8 cellular contexts compared by ENCODE assay signal in genomic region chr15:69523010-69524001, GRCh38.
DNase-seq lines count a peak whose midpoint lies in the region; ATAC-seq and TF ChIP-seq lines count a peak whose summit lies in the region.

No MANE protein-coding gene starts in this region.

- H4K12ac ChIP-seq in trophoblast cell (ENCODE audit: low read depth, low read length), result no peak overlapping the region

- H3K27ac ChIP-seq in DOHH2 (ENCODE audit: low read depth, low read length) (no peak overlapping the region), SJCRH30 (no peak overlapping the region), gastroesophageal sphincter (peak overlapping the region in 3 of 4 donors; percentile 30 to 49 (median 32)), trophoblast cell (ENCODE audit: low read depth, low read length) (no peak overlapping the region), upper lobe of left lung (no peak overlapping the region)

- H3F3A ChIP-seq in DOHH2 (ENCODE audit: control insufficient read depth, insufficient read depth) (no peaks in the 10 kb centered on the region), Loucy (ENCODE audit: low read depth) (no peaks in the 10 kb centered on the region)

- no peak overlapping the region for H3K14ac ChIP-seq in trophoblast cell (ENCODE audit: low read length)

- H3K36me3 ChIP-seq in DOHH2 (ENCODE audit: control insufficient read depth, low read length) (no peaks in the 10 kb centered on the region), Loucy (ENCODE audit: insufficient read depth, low read length) (no peaks in the 10 kb centered on the region), SJCRH30 (no peaks in the 10 kb centered on the region), gastroesophageal sphincter (no peaks in the 10 kb centered on the region), trophoblast cell (ENCODE audit: control insufficient read depth in 1 of 2, insufficient read depth in 2 of 2, low read length in 2 of 2) (no peaks in the 10 kb centered on the region), upper lobe of left lung (no peaks in the 10 kb centered on the region)

- no peak overlapping the region for H2BK120ac ChIP-seq in trophoblast cell (ENCODE audit: insufficient read depth, low read length, poor library complexity)

- no peak overlapping the region for H3K18ac ChIP-seq in trophoblast cell (ENCODE audit: low read length)

- no peaks in the 10 kb centered on the region for H3K9me3 ChIP-seq in DOHH2 (ENCODE audit: control insufficient read depth, insufficient read depth, low read length)
- H3K9me3 ChIP-seq in Loucy (ENCODE audit: insufficient read depth, low read depth, low read length), result no peaks in the 10 kb centered on the region
- H3K9me3 ChIP-seq in SJCRH30 (replicated peaks), result no peaks in the 10 kb centered on the region
- no peaks in the 10 kb centered on the region for H3K9me3 ChIP-seq in gastroesophageal sphincter
- H3K9me3 ChIP-seq in trophoblast cell (ENCODE audit: insufficient read depth, low read depth, low read length), result peaks cover 4% of the 10 kb centered on the region
- H3K9me3 ChIP-seq in upper lobe of left lung, result no peaks in the 10 kb centered on the region

- H3K9ac ChIP-seq in Loucy (ENCODE audit: low read depth, low read length, poor library complexity, severe bottlenecking) (no peak overlapping the region), trophoblast cell (ENCODE audit: low read length) (no peak overlapping the region)

- H2BK5ac ChIP-seq in trophoblast cell (ENCODE audit: low read depth, low read length, poor library complexity), result no peak overlapping the region

- no peak overlapping the region for H2AFZ ChIP-seq in Loucy (ENCODE audit: low read length)
- H2AFZ ChIP-seq in trophoblast cell (ENCODE audit: insufficient read depth, low read length, poor library complexity), result no peak overlapping the region

- TF ChIP-seq POLR2A in gastroesophageal sphincter (IDR thresholded peaks at IDR 0.05) (no peak), upper lobe of left lung (IDR thresholded peaks at IDR 0.05) (no peak)

- DNase-seq in SJCRH30 (peak; percentile 92 to 97), trophoblast cell (peak; percentile 64 to 82), upper lobe of left lung (peak in 1 of 2 donors; percentile 78)
- DNase-seq in activated effector memory CD4-positive, alpha-beta T cell treated with anti-CD3 and anti-CD28 coated beads, Interleukin-2, amount 50 U/mL, for 16 hours, result peak; percentile 88

- no peak overlapping the region for H2AK5ac ChIP-seq in trophoblast cell (ENCODE audit: low read length)

- H3K4me2 ChIP-seq in DOHH2 (ENCODE audit: low read length) (no peak overlapping the region), Loucy (ENCODE audit: low read depth, low read length, poor library complexity, severe bottlenecking) (no peak overlapping the region), trophoblast cell (ENCODE audit: low read length) (no peak overlapping the region)

- WGBS in gastroesophageal sphincter (ENCODE audit: low coverage in 1 of 2), 2 donors, result 70% methylated on average over 3 of the region's 5 CpGs; no CpG with 5 or more reads in 1 of the 2 donors
- WGBS in trophoblast cell (ENCODE audit: extremely low coverage, insufficient coverage, insufficient read length), result no CpG with 5 or more reads among the region's 5 CpGs
- 81 to 83% methylated on average over 5 of the region's 5 CpGs for WGBS in upper lobe of left lung, 2 donors

- ATAC-seq in gastroesophageal sphincter, result peak; percentile 50
- ATAC-seq in upper lobe of left lung (ENCODE audit: low FRiP score in 2 of 2), result peak in 1 of 2 donors; percentile 77
- ATAC-seq in GM19351 (IDR thresholded peaks at IDR 0.05; ENCODE audit: unreplicated experiment), result no peak

- TF ChIP-seq EP300 in gastroesophageal sphincter (IDR thresholded peaks at IDR 0.05), result no peak
- TF ChIP-seq EP300 in upper lobe of left lung (IDR thresholded peaks at IDR 0.05), result no peak

- no peaks in the 10 kb centered on the region for H3K9me2 ChIP-seq in DOHH2 (replicated peaks; ENCODE audit: control insufficient read depth, low read length)
- H3K9me2 ChIP-seq in Loucy (replicated peaks; ENCODE audit: low read depth, low read length), result no peaks in the 10 kb centered on the region

- no peak overlapping the region for H3K4me3 ChIP-seq in DOHH2 (ENCODE audit: low read length)
- no peak overlapping the region for H3K4me3 ChIP-seq in Loucy (ENCODE audit: low read length, poor library complexity, severe bottlenecking)
- no peak overlapping the region for H3K4me3 ChIP-seq in SJCRH30
- H3K4me3 ChIP-seq in gastroesophageal sphincter, result no peak overlapping the region
- no peak overlapping the region for H3K4me3 ChIP-seq in trophoblast cell (ENCODE audit: low read depth, low read length)
- H3K4me3 ChIP-seq in upper lobe of left lung, result no peak overlapping the region

- H3K4me1 ChIP-seq in DOHH2 (ENCODE audit: control insufficient read depth, low read length) (no peaks in the 10 kb centered on the region), Loucy (ENCODE audit: insufficient read depth, low read length, poor library complexity, severe bottlenecking) (no peaks in the 10 kb centered on the region), SJCRH30 (peaks cover 26% of the 10 kb centered on the region), gastroesophageal sphincter (no peaks in the 10 kb centered on the region), trophoblast cell (ENCODE audit: control insufficient read depth in 1 of 2, insufficient read depth in 2 of 2, low read length in 2 of 2) (no peaks in the 10 kb centered on the region), upper lobe of left lung (no peaks in the 10 kb centered on the region)

- peaks cover 9% of the 10 kb centered on the region for H3K27me3 ChIP-seq in DOHH2 (ENCODE audit: control insufficient read depth, low read length)
- H3K27me3 ChIP-seq in Loucy (ENCODE audit: insufficient read depth, low read length, poor library complexity, severe bottlenecking), result no peaks in the 10 kb centered on the region
- no peaks in the 10 kb centered on the region for H3K27me3 ChIP-seq in SJCRH30
- H3K27me3 ChIP-seq in gastroesophageal sphincter, result peaks cover 1% of the 10 kb centered on the region
- no peaks in the 10 kb centered on the region for H3K27me3 ChIP-seq in trophoblast cell (ENCODE audit: insufficient read depth, low read length)
- H3K27me3 ChIP-seq in upper lobe of left lung, result no peaks in the 10 kb centered on the region

- TF ChIP-seq CTCF in DOHH2 (IDR thresholded peaks at IDR 0.05; ENCODE audit: low read depth, low read length, poor library complexity, severe bottlenecking), result peak; percentile 71
- peak; percentile 85 for TF ChIP-seq CTCF in Loucy (conservative IDR thresholded peaks at IDR 0.05; ENCODE audit: low read length)
- TF ChIP-seq CTCF in gastroesophageal sphincter (IDR thresholded peaks at IDR 0.05), result peak; percentile 24 to 65 (median 58)
- peak; percentile 31 to 64 (median 52) for TF ChIP-seq CTCF in upper lobe of left lung (IDR thresholded peaks at IDR 0.05)

- H4K91ac ChIP-seq in trophoblast cell (ENCODE audit: low read depth, low read length), result no peak overlapping the region

- no peaks in the 10 kb centered on the region for H4K20me1 ChIP-seq in DOHH2 (ENCODE audit: control insufficient read depth, insufficient read depth, low read depth, low read length)
- no peaks in the 10 kb centered on the region for H4K20me1 ChIP-seq in Loucy (ENCODE audit: insufficient read depth, low read length, poor library complexity, severe bottlenecking)

- no peak overlapping the region for H3K4ac ChIP-seq in trophoblast cell (ENCODE audit: low read depth, low read length)

- H3K23ac ChIP-seq in trophoblast cell (ENCODE audit: low read length), result no peak overlapping the region

- H2BK12ac ChIP-seq in trophoblast cell (ENCODE audit: low read length), result no peak overlapping the region

- H4K8ac ChIP-seq in trophoblast cell (ENCODE audit: low read depth, low read length), result no peak overlapping the region

- no peaks in the 10 kb centered on the region for H3K79me1 ChIP-seq in trophoblast cell (ENCODE audit: low read length)

- H3K79me2 ChIP-seq in DOHH2 (ENCODE audit: control insufficient read depth, low read length) (no peaks in the 10 kb centered on the region), Loucy (ENCODE audit: insufficient read depth, low read length) (no peaks in the 10 kb centered on the region), trophoblast cell (ENCODE audit: control insufficient read depth, insufficient read depth, low read length, poor library complexity) (no peaks in the 10 kb centered on the region)

Comparison
In these comparisons a context has a peak if more than half of its experiments do, and no peak if none do; other contexts are left out.
1. H3K27ac ChIP-seq: peak in gastroesophageal sphincter (3 of 4); none in DOHH2 (single experiment), SJCRH30 (single experiment), trophoblast cell (single experiment) and upper lobe of left lung (0 of 4).
2. Peak in every context shown above with its lines, with median percentiles within 50 percentile points of each other: CTCF ChIP-seq.